8 cellular contexts compared by ENCODE assay signal in genomic region chr13:26985285-26985878, GRCh38.
DNase-seq lines count a peak whose midpoint lies in the region; ATAC-seq and TF ChIP-seq lines count a peak whose summit lies in the region.

No MANE protein-coding gene starts in this region.

- H3K4me3 Mint-ChIP-seq in natural killer cell: no peak overlapping the region

- H4K20me1 ChIP-seq in OCI-LY3 (ENCODE audit: insufficient read depth, low read length): no peaks in the 10 kb centered on the region

- peaks cover 4 to 5% of the 10 kb centered on the region in 2 donors for H3K4me1 Mint-ChIP-seq in natural killer cell

- H3K9me3 ChIP-seq in OCI-LY3 (ENCODE audit: insufficient read depth, low read length): no peaks in the 10 kb centered on the region

- H3K36me3 ChIP-seq in OCI-LY3 (replicated peaks; ENCODE audit: low read depth, low read length): no peaks in the 10 kb centered on the region

- H3K4me1 ChIP-seq in OCI-LY3 (ENCODE audit: low read length): peaks cover 5% of the 10 kb centered on the region

- TF ChIP-seq CTCF in AG10803 (conservative IDR thresholded peaks at IDR 0.05; ENCODE audit: low read length) (peak; percentile 83), OCI-LY3 (IDR thresholded peaks at IDR 0.05; ENCODE audit: low read depth, low read length) (peak; percentile 93), natural killer cell (IDR thresholded peaks at IDR 0.05) (peak; percentile 80)

- no peak overlapping the region for H3K27ac ChIP-seq in OCI-LY3 (ENCODE audit: low read length)

- H3K4me3 ChIP-seq in AG10803 (ENCODE audit: low read length) (no peak overlapping the region), OCI-LY3 (ENCODE audit: low read length) (no peak overlapping the region)

- DNase-seq in AG10803 (ENCODE audit: low read depth) (peak; percentile 73), HUDEP-2 (lab: John Stamatoyannopoulos, UW; ENCODE audit: unreplicated experiment in 76 of 76) (peak in 71 of 76 experiments; percentile 6 to 87 (median 66)), natural killer cell (peak; percentile 48)
- peak; percentile 66 for DNase-seq in activated CD8-positive, alpha-beta memory T cell treated with anti-CD3 and anti-CD28 coated beads, Interleukin-2, amount 50 U/mL, for 48 hours
- peak; percentile 14 to 78 (median 56) for DNase-seq in stimulated activated naive CD4-positive, alpha-beta T cell (lab: John Stamatoyannopoulos, UW)

- no peak overlapping the region for H3K27ac Mint-ChIP-seq in natural killer cell

- no peaks in the 10 kb centered on the region for H3K36me3 Mint-ChIP-seq in natural killer cell

- H3K79me2 ChIP-seq in OCI-LY3 (ENCODE audit: low read length): no peaks in the 10 kb centered on the region

- H3K4me2 ChIP-seq in OCI-LY3 (ENCODE audit: low read length): peak overlapping the region; percentile 36; the same call in 1 of the 2 replicates

- 0 out of 2 replicates have a peak overlapping the region, but pooled peaks have one; percentile 71 for H2AFZ ChIP-seq in OCI-LY3 (ENCODE audit: low read depth, low read length)

- H3K9ac ChIP-seq in OCI-LY3 (ENCODE audit: low read length): no peak overlapping the region

- no peaks in the 10 kb centered on the region for H3K9me3 Mint-ChIP-seq in natural killer cell

- ATAC-seq in GM19025 (IDR thresholded peaks at IDR 0.05; ENCODE audit: low read depth, unreplicated experiment): peak; percentile 69
- ATAC-seq in esophagus mucosa: peak; percentile 91
- peak; percentile 81 to 92 (median 91) for ATAC-seq in natural killer cell

- H3K27me3 ChIP-seq in OCI-LY3 (ENCODE audit: low read depth, low read length): peaks cover 30% of the 10 kb centered on the region

- intact Hi-C loops in natural killer cell (cut with micrococcal nuclease): loop anchor here (1.0 to 5.0 kb wide), 5 partner anchors 219 to 999 kb away; no protein-coding TSS in a partner anchor

- peaks cover 10 to 15% of the 10 kb centered on the region in 2 donors for H3K27me3 Mint-ChIP-seq in natural killer cell (ENCODE audit: low read depth in 2 of 2)
